Comparison of ENCODE assay signal across 9 cellular contexts in genomic region chr3:55690746-55691540, GRCh38.
DNase-seq lines count a peak whose midpoint lies in the region; ATAC-seq, FAIRE-seq and TF ChIP-seq lines count a peak whose summit lies in the region.
"Had no signal": no experiment of that assay in that cellular context is flagged by ENCODE, and none has a peak within 500 bp of the region (broad histone marks: within the 10 kb centered on the region; RNA-seq: fewer than 3 reads in every experiment).

No MANE protein-coding gene starts in this region.

- no peak overlapping the region for H3K9ac ChIP-seq in mammary epithelial cell (ENCODE audit: insufficient read depth, low read length)
- no peak overlapping the region for H3K9ac ChIP-seq in GM12878 (ENCODE audit: control insufficient read depth, insufficient read depth, low read length)

- in situ Hi-C loops in mammary epithelial cell (cut with MboI; ENCODE audit: low sequenced_read_pairs in 2 of 2), result no loop called here
- in situ Hi-C loops in GM12878 (cut with MboI), result no loop called here

- no peak for TF ChIP-seq EP300 in GM12878 (IDR thresholded peaks at IDR 0.05; ENCODE audit: borderline replicate concordance in 1 of 2, control insufficient read depth in 1 of 2, low read depth in 2 of 2, low read length in 2 of 2)

- H3K4me1 ChIP-seq in mammary epithelial cell (ENCODE audit: insufficient read depth, low read length) (no peaks in the 10 kb centered on the region), GM12878 (ENCODE audit: control insufficient read depth, insufficient read depth, low read length) (peaks cover 46% of the 10 kb centered on the region)

- H3K4me2 ChIP-seq in mammary epithelial cell (ENCODE audit: insufficient read depth, low read depth, low read length), result no peak overlapping the region
- peak overlapping the region; percentile 52 for H3K4me2 ChIP-seq in GM12878 (ENCODE audit: control insufficient read depth, insufficient read depth)

- no peaks in the 10 kb centered on the region for H3K79me2 ChIP-seq in mammary epithelial cell (ENCODE audit: insufficient read depth, low read length)
- no peaks in the 10 kb centered on the region for H3K79me2 ChIP-seq in GM12878 (ENCODE audit: control insufficient read depth, insufficient read depth, low read length)

- H3K27ac ChIP-seq in mammary epithelial cell (ENCODE audit: insufficient read depth, low read depth, low read length) (no peak overlapping the region), GM12878 (ENCODE audit: control insufficient read depth, insufficient read depth) (no peak overlapping the region)
- H3K27ac ChIP-seq: epithelial cell of prostate had no signal

- peak; percentile 87 for FAIRE-seq in GM12878 (lab: Jason Lieb, UNC)

- dilution Hi-C loops in mammary epithelial cell (cut with HindIII; ENCODE audit: low sequenced_read_pairs), result no loop called here

- no peaks in the 10 kb centered on the region for H3K9me3 Mint-ChIP-seq in MCF 10A (ENCODE audit: unreplicated experiment)

- TF ChIP-seq POLR2A in GM12878 (IDR thresholded peaks at IDR 0.05; ENCODE audit: low read depth, low read length), result no peak

- CTCF ChIA-PET in MCF 10A (lab: Yijun Ruan, JAX), result interaction anchor here (0.6 kb wide), 1 partner anchor 203 kb away, joined by 4 read pairs; no protein-coding TSS in a partner anchor
- CTCF ChIA-PET in mammary epithelial cell (lab: Charles Lee; ENCODE audit: low non-redundant PET), result no interaction called here
- CTCF ChIA-PET in GM12878 (lab: Yijun Ruan, JAX), result interaction anchor here (1.3 to 2.0 kb wide), 6 partner anchors 9 to 203 kb away, joined by 3 to 6 read pairs (median 4); no protein-coding TSS in a partner anchor

- intact Hi-C loops in MCF 10A (cut with micrococcal nuclease), result no loop called here
- intact Hi-C loops in mammary epithelial cell (cut with micrococcal nuclease), result no loop called here
- intact Hi-C loops in GM12878 (cut with micrococcal nuclease; ENCODE audit: unreplicated experiment), result no loop called here

- 86% methylated on average over 7 of the region's 7 CpGs for WGBS in mammary epithelial cell (ENCODE audit: low coverage, missing lambda C conversion rate)
- 8% methylated on average over 7 of the region's 7 CpGs for WGBS in GM12878 (ENCODE audit: insufficient coverage, insufficient replicate concordance, low lambda C conversion rate, missing lambda C conversion rate)

- RAD21 ChIA-PET in GM12878 (lab: Charles Lee; ENCODE audit: unreplicated experiment), result interaction anchor here (0.7 to 1.5 kb wide), 5 partner anchors 17 to 83 kb away, joined by 3 to 7 read pairs (median 4); no protein-coding TSS in a partner anchor

- BruUV-seq in MCF 10A (replicated peaks; lab: Mats Ljungman, UMichigan), result no TSS peak
- no TSS peak for BruUV-seq in mammary epithelial cell (replicated peaks; lab: Mats Ljungman, UMichigan)
- no TSS peak for BruUV-seq in GM12878 (replicated peaks; lab: Mats Ljungman, UMichigan)

- SMC1A ChIA-PET in GM12878 (lab: Charles Lee; ENCODE audit: uncharacterized antibody, unreplicated experiment), result interaction anchor here (0.7 to 3.2 kb wide), 8 partner anchors 10 to 105 kb away, joined by 3 to 23 read pairs (median 6); no protein-coding TSS in a partner anchor

- no peaks in the 10 kb centered on the region for H3K9me3 ChIP-seq in mammary epithelial cell (replicated peaks; ENCODE audit: insufficient read depth, low read length)
- no peaks in the 10 kb centered on the region for H3K9me3 ChIP-seq in GM12878 (replicated peaks; ENCODE audit: control insufficient read depth, insufficient read depth, low read length)

- H3K4me1 Mint-ChIP-seq in MCF 10A (ENCODE audit: insufficient read depth, unreplicated experiment), result no peaks in the 10 kb centered on the region

- H2AFZ ChIP-seq in mammary epithelial cell (ENCODE audit: low read depth, low read length) (no peak overlapping the region), GM12878 (ENCODE audit: control insufficient read depth, low read depth, low read length) (peak overlapping the region; percentile 40)

- no peak for TF ChIP-seq CTCF in MCF 10A (IDR thresholded peaks at IDR 0.05; ENCODE audit: unreplicated experiment)
- no peak for TF ChIP-seq CTCF in mammary epithelial cell (conservative IDR thresholded peaks at IDR 0.05 in 1 of 2, IDR thresholded peaks at IDR 0.05 in 1 of 2; ENCODE audit: extremely low read depth in 1 of 2, insufficient read depth in 1 of 2, low read depth in 1 of 2, low read length in 2 of 2)
- no peak for TF ChIP-seq CTCF in GM12878 (IDR thresholded peaks at IDR 0.05 in 2 of 3, conservative IDR thresholded peaks at IDR 0.05 in 1 of 3; ENCODE audit: control insufficient read depth in 2 of 3, extremely low read depth in 1 of 3, insufficient read depth in 1 of 3, low read depth in 3 of 3, low read length in 3 of 3)

- no peaks in the 10 kb centered on the region for H3K27me3 ChIP-seq in mammary epithelial cell (ENCODE audit: insufficient read depth, low read length)
- H3K27me3 ChIP-seq in GM12878 (replicated peaks in 1 of 2; ENCODE audit: control insufficient read depth in 2 of 2, insufficient read depth in 2 of 2, low read length in 1 of 2), result no peaks in the 10 kb centered on the region

- H4K20me1 ChIP-seq in mammary epithelial cell (ENCODE audit: insufficient read depth, low read length) (no peaks in the 10 kb centered on the region), GM12878 (ENCODE audit: control insufficient read depth, insufficient read depth) (no peaks in the 10 kb centered on the region)

- no peak overlapping the region for H3K4me3 ChIP-seq in mammary epithelial cell (replicated peaks in 1 of 3; ENCODE audit: insufficient read depth in 1 of 3, low read depth in 2 of 3, low read length in 3 of 3)
- 0 out of 2 replicates have a peak overlapping the region, but pooled peaks have one; percentile 3 for H3K4me3 ChIP-seq in GM12878

- H3K36me3 ChIP-seq in mammary epithelial cell (ENCODE audit: insufficient read depth, low read length) (no peaks in the 10 kb centered on the region), GM12878 (ENCODE audit: control insufficient read depth in 2 of 2, insufficient read depth in 2 of 2, low read length in 1 of 2) (no peaks in the 10 kb centered on the region)

- no peak for TF ChIP-seq RAD21 in GM12878 (IDR thresholded peaks at IDR 0.05; ENCODE audit: insufficient read depth, low read depth, low read length)

- H3K36me3 Mint-ChIP-seq in MCF 10A (ENCODE audit: insufficient read depth, unreplicated experiment), result no peaks in the 10 kb centered on the region

- POLR2A ChIA-PET in MCF 10A (lab: Yijun Ruan, JAX), result no interaction called here
- POLR2A ChIA-PET in GM12878 (lab: Charles Lee), result interaction anchor here (0.8 to 1.2 kb wide), 3 partner anchors 14 to 78 kb away, joined by 3 to 4 read pairs (median 4); no protein-coding TSS in a partner anchor

- peak; percentile 3 for DNase-seq in MCF 10A (ENCODE audit: unreplicated experiment)
- no peak for DNase-seq in mammary epithelial cell
- peak; percentile 42 for DNase-seq in GM12878 (ENCODE audit: low read depth, low spot score)
- DNase-seq in activated CD8-positive, alpha-beta memory T cell treated with anti-CD3 and anti-CD28 coated beads, Interleukin-2, amount 50 U/mL, for 48 hours, result no peak
- no peak for DNase-seq in NCI-H774 (lab: John Stamatoyannopoulos, UW)
- no peak for DNase-seq in HUDEP-2 (lab: John Stamatoyannopoulos, UW; ENCODE audit: unreplicated experiment in 76 of 76)

- H3K4me3 Mint-ChIP-seq in MCF 10A (ENCODE audit: unreplicated experiment), result no peak overlapping the region

- H3K27me3 Mint-ChIP-seq in MCF 10A (ENCODE audit: insufficient read depth, unreplicated experiment), result no peaks in the 10 kb centered on the region

- ATAC-seq in HG03439 (IDR thresholded peaks at IDR 0.05; ENCODE audit: unreplicated experiment) (peak; percentile 42), GM12878 (peak; percentile 83), GM21737 (IDR thresholded peaks at IDR 0.05; ENCODE audit: unreplicated experiment) (no peak)

- H3K27ac Mint-ChIP-seq in MCF 10A (ENCODE audit: low read depth, unreplicated experiment), result no peak overlapping the region

TF ChIP-seq in GM12878, 131 proteins besides CTCF, POLR2A, EP300 and RAD21 (continues in another document):
- TF ChIP-seq SIN3A (IDR thresholded peaks at IDR 0.05; ENCODE audit: low read depth, low read length) (no peak), EED (IDR thresholded peaks at IDR 0.05; ENCODE audit: low read depth) (0 out of 2 replicates have a peak, but pooled peaks have one; percentile 16), HDAC2 (IDR thresholded peaks at IDR 0.05) (no peak), ZNF384 (IDR thresholded peaks at IDR 0.05; ENCODE audit: borderline replicate concordance, low read depth, low read length) (no peak), ASH2L (IDR thresholded peaks at IDR 0.05; ENCODE audit: borderline replicate concordance, low read depth) (no peak), RUNX3 (IDR thresholded peaks at IDR 0.05; ENCODE audit: low read length) (peak; percentile 32; the same call in 1 of the 2 replicates), HCFC1 (IDR thresholded peaks at IDR 0.05; ENCODE audit: low read length) (no peak), NR2F1 (conservative IDR thresholded peaks at IDR 0.05) (no peak), ZNF274 (IDR thresholded peaks at IDR 0.05; ENCODE audit: insufficient read depth, insufficient read length) (no peak)
- TF ChIP-seq, protein P1, sequence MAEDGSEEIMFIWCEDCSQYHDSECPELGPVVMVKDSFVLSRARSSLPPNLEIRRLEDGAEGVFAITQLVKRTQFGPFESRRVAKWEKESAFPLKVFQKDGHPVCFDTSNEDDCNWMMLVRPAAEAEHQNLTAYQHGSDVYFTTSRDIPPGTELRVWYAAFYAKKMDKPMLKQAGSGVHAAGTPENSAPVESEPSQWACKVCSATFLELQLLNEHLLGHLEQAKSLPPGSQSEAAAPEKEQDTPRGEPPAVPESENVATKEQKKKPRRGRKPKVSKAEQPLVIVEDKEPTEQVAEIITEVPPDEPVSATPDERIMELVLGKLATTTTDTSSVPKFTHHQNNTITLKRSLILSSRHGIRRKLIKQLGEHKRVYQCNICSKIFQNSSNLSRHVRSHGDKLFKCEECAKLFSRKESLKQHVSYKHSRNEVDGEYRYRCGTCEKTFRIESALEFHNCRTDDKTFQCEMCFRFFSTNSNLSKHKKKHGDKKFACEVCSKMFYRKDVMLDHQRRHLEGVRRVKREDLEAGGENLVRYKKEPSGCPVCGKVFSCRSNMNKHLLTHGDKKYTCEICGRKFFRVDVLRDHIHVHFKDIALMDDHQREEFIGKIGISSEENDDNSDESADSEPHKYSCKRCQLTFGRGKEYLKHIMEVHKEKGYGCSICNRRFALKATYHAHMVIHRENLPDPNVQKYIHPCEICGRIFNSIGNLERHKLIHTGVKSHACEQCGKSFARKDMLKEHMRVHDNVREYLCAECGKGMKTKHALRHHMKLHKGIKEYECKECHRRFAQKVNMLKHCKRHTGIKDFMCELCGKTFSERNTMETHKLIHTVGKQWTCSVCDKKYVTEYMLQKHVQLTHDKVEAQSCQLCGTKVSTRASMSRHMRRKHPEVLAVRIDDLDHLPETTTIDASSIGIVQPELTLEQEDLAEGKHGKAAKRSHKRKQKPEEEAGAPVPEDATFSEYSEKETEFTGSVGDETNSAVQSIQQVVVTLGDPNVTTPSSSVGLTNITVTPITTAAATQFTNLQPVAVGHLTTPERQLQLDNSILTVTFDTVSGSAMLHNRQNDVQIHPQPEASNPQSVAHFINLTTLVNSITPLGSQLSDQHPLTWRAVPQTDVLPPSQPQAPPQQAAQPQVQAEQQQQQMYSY (CRISPR knock-in tag; IDR thresholded peaks at IDR 0.05), result no peak

Comparison
In these comparisons a context has a peak if more than half of its experiments do, and no peak if none do; other contexts are left out.
1. DNase-seq: peak in MCF 10A (single experiment) and GM12878 (single experiment); none in mammary epithelial cell (single experiment), activated CD8-positive, alpha-beta memory T cell treated with anti-CD3 and anti-CD28 coated beads, Interleukin-2, amount 50 U/mL, for 48 hours (single experiment), NCI-H774 (single experiment) and HUDEP-2 (0 of 76).